9 cellular contexts compared by ENCODE assay signal in the genomic region with DNA sequence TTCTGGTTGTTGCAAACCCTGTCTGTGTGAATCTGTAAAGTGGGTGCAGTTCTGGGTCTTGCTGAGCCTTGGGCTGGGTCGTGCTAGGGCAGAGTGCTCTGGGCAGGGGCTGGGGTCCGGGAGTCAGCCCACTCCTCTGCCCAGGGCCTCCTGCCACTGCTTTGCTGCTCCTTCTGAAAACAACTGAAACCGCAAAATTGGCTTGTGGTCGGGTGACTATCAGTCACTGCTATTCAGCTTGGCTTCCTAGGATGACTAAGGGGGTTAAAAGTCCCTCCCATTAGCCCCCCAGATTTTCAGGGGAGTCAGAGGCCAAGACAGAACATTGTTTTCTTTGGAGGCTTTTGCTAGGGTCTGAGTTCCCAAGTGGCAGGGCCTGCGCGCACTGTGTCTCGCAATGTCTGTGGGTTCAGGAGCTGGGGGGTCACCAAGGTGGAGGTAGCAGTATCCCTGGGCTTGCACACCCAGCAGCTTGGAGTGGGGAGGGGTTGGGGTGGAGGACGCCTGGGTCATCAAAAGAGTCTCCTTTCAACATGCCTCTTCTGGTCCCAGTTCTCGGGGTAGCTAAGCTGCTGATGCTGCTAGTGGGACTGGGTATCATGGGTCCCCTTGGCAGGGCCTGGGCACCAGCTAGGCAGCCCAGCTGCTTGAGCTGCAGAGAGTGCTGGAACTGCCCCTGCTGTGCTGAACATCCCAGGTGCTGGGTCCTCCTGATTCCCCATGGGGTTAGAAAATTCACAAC. TPM values are rescaled to one million over a fixed set of nuclear protein-coding genes. Genes with fewer than 3 reads are reported as not detected.
DNase-seq lines count a peak whose midpoint lies in the region; ATAC-seq and TF ChIP-seq lines count a peak whose summit lies in the region.
"Had no signal": no experiment of that assay in that cellular context is flagged by ENCODE, and none has a peak within 500 bp of the region (broad histone marks: within the 10 kb centered on the region; RNA-seq: fewer than 3 reads in every experiment).

No MANE protein-coding gene starts in this region.

- H3T11ph ChIP-seq in H9 (ENCODE audit: low read length): no peak overlapping the region

- H3K4me2 ChIP-seq in H9 (ENCODE audit: insufficient read depth, insufficient read length, low read length): no peak overlapping the region

- no peak overlapping the region for H2BK5ac ChIP-seq in H9 (ENCODE audit: insufficient read length, low read length)

- H2AFZ ChIP-seq in H9 (ENCODE audit: low read length): no peak overlapping the region

- H3K4me3 Mint-ChIP-seq in H9: no peak overlapping the region

- H3K14ac ChIP-seq in H9 (ENCODE audit: insufficient read depth, low read length): no peak overlapping the region

- H3K4me1 Mint-ChIP-seq in H9: peaks cover 20 to 28% of the 10 kb centered on the region in 2 experiments

- TF ChIP-seq CTCF in H9 (conservative IDR thresholded peaks at IDR 0.05): no peak
- TF ChIP-seq CTCF in coronary artery (IDR thresholded peaks at IDR 0.05): no peak
- no peak for TF ChIP-seq CTCF in testis (IDR thresholded peaks at IDR 0.05)

- no peaks in the 10 kb centered on the region for H3K79me1 ChIP-seq in H9 (ENCODE audit: insufficient read depth, low read depth, low read length, poor library complexity, severe bottlenecking)

- H3K27ac ChIP-seq in SJCRH30 (no peak overlapping the region), H9 (ENCODE audit: insufficient read length, low read depth, low read length) (no peak overlapping the region), coronary artery (no peak overlapping the region), testis (no peak overlapping the region)
- H3K27ac ChIP-seq: vagina had no signal

- no peak overlapping the region for H3K56ac ChIP-seq in H9 (ENCODE audit: insufficient read length, low read depth, low read length)

- H3K23ac ChIP-seq in H9 (ENCODE audit: insufficient read length, low read depth, low read length): no peak overlapping the region

- DNase-seq in SJCRH30 (peak; percentile 45 to 53), amniotic epithelial cell (ENCODE audit: low read depth) (peak; percentile 72), H9 (no peak), coronary artery (ENCODE audit: low spot score) (no peak), testis (no peak)
- peak; percentile 82 for DNase-seq in stimulated activated CD4-positive, alpha-beta T cell treated with anti-CD3 and anti-CD28 coated beads, Interleukin-4, amount 100 ng/mL, for 24 hours

- no peak overlapping the region for H2BK120ac ChIP-seq in H9 (ENCODE audit: low read depth, low read length, poor library complexity, severe bottlenecking)

- H4K20me1 ChIP-seq in H9 (ENCODE audit: control insufficient read depth, insufficient read depth, insufficient read length): no peaks in the 10 kb centered on the region

- H3K9me3 Mint-ChIP-seq in H9: no peaks in the 10 kb centered on the region

- ATAC-seq in GM19395 (IDR thresholded peaks at IDR 0.05; ENCODE audit: unreplicated experiment): peak; percentile 40
- no peak for ATAC-seq in HG03469 (IDR thresholded peaks at IDR 0.05; ENCODE audit: unreplicated experiment)

- H3K27me3 ChIP-seq in SJCRH30 (peaks cover 23% of the 10 kb centered on the region), H9 (ENCODE audit: insufficient read depth, low read length) (peaks cover 2% of the 10 kb centered on the region; the same call in 1 of the 2 replicates), testis (no peaks in the 10 kb centered on the region)
- H3K27me3 ChIP-seq: vagina had no signal

- H2BK15ac ChIP-seq in H9 (ENCODE audit: low read depth, low read length): no peak overlapping the region

- no peak overlapping the region for H3K4ac ChIP-seq in H9 (ENCODE audit: low read depth, low read length)

- no peaks in the 10 kb centered on the region for H3K79me2 ChIP-seq in H9 (ENCODE audit: insufficient read depth, low read length)

- H4K5ac ChIP-seq in H9 (ENCODE audit: insufficient read length, low read depth, low read length): no peak overlapping the region

- H3K36me3 ChIP-seq in SJCRH30 (no peaks in the 10 kb centered on the region), testis (ENCODE audit: low read depth, missing control alignments) (no peaks in the 10 kb centered on the region)
- H3K36me3 ChIP-seq: vagina had no signal

- no peak overlapping the region for H2AK5ac ChIP-seq in H9 (ENCODE audit: insufficient read length, low read length)

- no peak overlapping the region; a peak in 2 of 7 replicates for H3K27ac Mint-ChIP-seq in H9

- H3K27me3 Mint-ChIP-seq in H9 (ENCODE audit: low read depth): peaks cover 76% of the 10 kb centered on the region

- H3K4me3 ChIP-seq in SJCRH30 (no peak overlapping the region), coronary artery (no peak overlapping the region), testis (no peak overlapping the region)
- H3K4me3 ChIP-seq: vagina had no signal

- H2BK20ac ChIP-seq in H9 (ENCODE audit: low read depth, low read length, poor library complexity, severe bottlenecking): no peak overlapping the region

- no peak for TF ChIP-seq POLR2A in testis (IDR thresholded peaks at IDR 0.05)

- H2BK12ac ChIP-seq in H9 (ENCODE audit: insufficient read length, low read depth, low read length): no peak overlapping the region

- H3K9me3 ChIP-seq in SJCRH30 (replicated peaks) (no peaks in the 10 kb centered on the region), H9 (ENCODE audit: control insufficient read depth, low read depth, low read length) (no peaks in the 10 kb centered on the region), testis (no peaks in the 10 kb centered on the region)
- H3K9me3 ChIP-seq: vagina had no signal

- intact Hi-C loops in testis (cut with DNase I; ENCODE audit: low total_unique reads): no loop called here

- H3K4me1 ChIP-seq in SJCRH30 (peaks cover 49% of the 10 kb centered on the region), H9 (ENCODE audit: insufficient read depth, low read length) (no peaks in the 10 kb centered on the region), testis (no peaks in the 10 kb centered on the region)

- no peak overlapping the region for H4K8ac ChIP-seq in H9 (replicated peaks; ENCODE audit: insufficient read length, low read depth, low read length)

- H3K23me2 ChIP-seq in H9 (ENCODE audit: insufficient read length, low read depth, low read length, poor library complexity, severe bottlenecking): peaks cover 3% of the 10 kb centered on the region

- H3K9ac ChIP-seq in H9 (ENCODE audit: extremely low read depth, insufficient read length, low read length): no peak overlapping the region

- H3K36me3 Mint-ChIP-seq in H9 (ENCODE audit: insufficient read depth in 1 of 3, low read depth in 3 of 3): no peaks in the 10 kb centered on the region

- H4K91ac ChIP-seq in H9 (ENCODE audit: insufficient read length, low read depth, low read length): no peak overlapping the region

- H3K18ac ChIP-seq in H9 (ENCODE audit: insufficient read length, low read depth, low read length): no peak overlapping the region

- WGBS in H9 (ENCODE audit: extremely low coverage, insufficient read length, low lambda C conversion rate): no CpG with 5 or more reads among the region's 9 CpGs
- WGBS in testis, 2 donors: 72 to 75% methylated on average over 4 to 9 of the region's 9 CpGs

RNA-seq across cellular contexts. Expression of a gene that starts 13.5 kb away (rescaled TPM):
- total RNA-seq in SJCRH30 (2014; rRNA removed; shearing (Covaris generic)): not detected in 2 replicates
- total RNA-seq in H9 (2021) (not detected in 2 replicates), testis (1 to 10 TPM; 1.8 to 2.2 TPM)
- polyA plus RNA-seq in testis (ENCODE audit: insufficient read depth, low read depth, low replicate concordance): 1.1 TPM

RNA-seq across cellular contexts. Expression of a gene that starts 25.6 kb away (rescaled TPM):
- 14.4 and 15.6 TPM in 2 replicates for total RNA-seq in SJCRH30 (2014; rRNA removed; shearing (Covaris generic))
- total RNA-seq in H9 (2021): 33.2 and 33.6 TPM in 2 replicates
- total RNA-seq in testis: 10 to 100 TPM; 23.3 TPM
- polyA plus RNA-seq in testis (ENCODE audit: insufficient read depth, low read depth, low replicate concordance): 21.9 TPM

Comparison
In these comparisons a context has a peak if more than half of its experiments do, and no peak if none do; other contexts are left out.
1. DNase-seq: peak in SJCRH30 (2 of 2), amniotic epithelial cell (single experiment) and stimulated activated CD4-positive, alpha-beta T cell treated with anti-CD3 and anti-CD28 coated beads, Interleukin-4, amount 100 ng/mL, for 24 hours (single experiment); none in H9 (single experiment), coronary artery (single experiment) and testis (single experiment).